Comparison of ENCODE assay signal across 36 cellular contexts in genomic region chr12:125376422-125376821, GRCh38.
"Had no signal": no experiment of that assay in that cellular context is flagged by ENCODE, and none has a peak within 500 bp of the region (broad histone marks: within the 10 kb centered on the region; RNA-seq: fewer than 3 reads in every experiment).

No MANE protein-coding gene starts in this region.

- H3K9me3 Mint-ChIP-seq: activated B cell treated with CpG ODN at 0.5 μM for 24 hours; activated CD4-positive, alpha-beta memory T cell treated with anti-CD3 and anti-CD28 coated beads for 36 hours; activated CD4-positive, alpha-beta T cell treated with anti-CD3 and anti-CD28 coated beads, Interleukin-2, amount 10 ng/mL, durations not matched to agents 24 days and 14 days; activated CD8-positive, alpha-beta T cell treated with anti-CD3 and anti-CD28 coated beads for 36 hours; activated naive CD8-positive, alpha-beta T cell treated with anti-CD3 and anti-CD28 coated beads for 36 hours; activated T-cell treated with anti-CD3 and anti-CD28 coated beads, Interleukin-2, amount 50 U/mL, for 4 hours; activated T-cell treated with anti-CD3 and anti-CD28 coated beads, Interleukin-2, amount 50 U/mL, for 72 hours; activated T-helper 1 cell treated with anti-CD3 and anti-CD28 coated beads, Interleukin-12 subunit alpha, Interleukin-12 subunit beta, Interleukin-2, Interleukin-4 antibody, amounts not matched to agents 30 ng/mL and 10 ng/mL and 1 ng/mL, durations not matched to agents 14 hours and 24 hours and 36 hours; T-helper 1 cell treated with Interleukin-12 subunit alpha and Interleukin-12 subunit beta and Interleukin-4 antibody, amounts not matched to agents 30 μg/mL and 1 μg/mL, for 36 hours; T-helper 2 cell treated with Interferon-gamma antibody and Interleukin-4, amounts not matched to agents 5 μg/mL and 100 μg/mL, for 36 hours had no signal

- DNase-seq: activated B cell treated with CpG ODN at 0.5 μM for 24 hours; activated CD4-positive, alpha-beta memory T cell treated with anti-CD3 and anti-CD28 coated beads for 36 hours; activated CD4-positive, alpha-beta T cell treated with anti-CD3 and anti-CD28 coated beads for 4 hours; activated CD4-positive, alpha-beta T cell treated with anti-CD3 and anti-CD28 coated beads, Interleukin-2, amount 10 ng/mL, durations not matched to agents 24 days and 14 days; activated CD4-positive, alpha-beta T cell treated with anti-CD3 and anti-CD28 coated beads, Interleukin-2, amount 50 U/mL, for 1 hour; activated CD4-positive, alpha-beta T cell treated with anti-CD3 and anti-CD28 coated beads, Interleukin-2, amount 50 U/mL, for 4 hours; activated CD4-positive, CD25-positive, alpha-beta regulatory T cell treated with anti-CD3 and anti-CD28 coated beads, Interleukin-2, amount 50 U/mL, for 72 hours; activated CD8-positive, alpha-beta memory T cell treated with anti-CD3 and anti-CD28 coated beads, Interleukin-2, amount 50 U/mL, for 4 hours; activated CD8-positive, alpha-beta T cell treated with anti-CD3 and anti-CD28 coated beads for 36 hours; activated effector memory CD4-positive, alpha-beta T cell treated with anti-CD3 and anti-CD28 coated beads, Interleukin-2, amount 50 U/mL, for 16 hours; activated gamma-delta T cell treated with Interleukin-2 at 50 U/mL for 16 hours; activated naive CD4-positive, alpha-beta T cell; activated naive CD4-positive, alpha-beta T cell treated with anti-CD3 and anti-CD28 coated beads for 36 hours; activated naive CD4-positive, alpha-beta T cell treated with anti-CD3 and anti-CD28 coated beads, Interleukin-2, amount 50 U/mL, for 16 hours; activated naive CD8-positive, alpha-beta T cell treated with anti-CD3 and anti-CD28 coated beads for 36 hours; activated T-cell treated with anti-CD3 and anti-CD28 coated beads for 4 hours; activated T-cell treated with anti-CD3 and anti-CD28 coated beads, Interleukin-2, amount 50 U/mL, for 1 hour; activated T-cell treated with anti-CD3 and anti-CD28 coated beads, Interleukin-2, amount 50 U/mL, for 4 hours; activated T-cell treated with anti-CD3 and anti-CD28 coated beads, Interleukin-2, amount 50 U/mL, for 72 hours; adrenal gland; amniotic stem cell; anterior cingulate cortex; central memory CD4-positive, alpha-beta T cell; cerebellar nuclear complex; T-helper 1 cell; T-helper 2 cell; T-helper 9 cell had no signal

- H3K4me1 Mint-ChIP-seq: activated B cell treated with CpG ODN at 0.5 μM for 24 hours; activated CD4-positive, alpha-beta T cell treated with anti-CD3 and anti-CD28 coated beads, Interleukin-2, amount 10 ng/mL, durations not matched to agents 24 days and 14 days; activated naive CD8-positive, alpha-beta T cell treated with anti-CD3 and anti-CD28 coated beads for 36 hours; activated T-helper 17 cell treated with anti-CD3 and anti-CD28 coated beads, Interleukin-2, amount 50 U/mL, for 72 hours had no signal

- H3K27ac ChIP-seq: adrenal gland, ascending aorta, cardiac muscle cell, VCaP had no signal

- H3K27me3 Mint-ChIP-seq: activated CD4-positive, alpha-beta T cell treated with anti-CD3 and anti-CD28 coated beads, Interleukin-2, amount 10 ng/mL, durations not matched to agents 24 days and 14 days; activated naive CD8-positive, alpha-beta T cell treated with anti-CD3 and anti-CD28 coated beads for 36 hours had no signal

- H3K4me3 Mint-ChIP-seq: activated B cell treated with CpG ODN at 0.5 μM for 24 hours; activated CD4-positive, alpha-beta memory T cell treated with anti-CD3 and anti-CD28 coated beads for 36 hours; activated CD4-positive, alpha-beta T cell treated with anti-CD3 and anti-CD28 coated beads, Interleukin-2, amount 10 ng/mL, durations not matched to agents 24 days and 14 days; activated CD8-positive, alpha-beta T cell treated with anti-CD3 and anti-CD28 coated beads for 36 hours; activated naive CD4-positive, alpha-beta T cell treated with anti-CD3 and anti-CD28 coated beads for 36 hours; activated naive CD8-positive, alpha-beta T cell treated with anti-CD3 and anti-CD28 coated beads for 36 hours; activated T-cell treated with anti-CD3 and anti-CD28 coated beads, Interleukin-2, amount 50 U/mL, for 4 hours; activated T-cell treated with anti-CD3 and anti-CD28 coated beads, Interleukin-2, amount 50 U/mL, for 72 hours; activated T-helper 1 cell treated with anti-CD3 and anti-CD28 coated beads, Interleukin-12 subunit alpha, Interleukin-12 subunit beta, Interleukin-2, Interleukin-4 antibody, amounts not matched to agents 30 ng/mL and 10 ng/mL and 1 ng/mL, durations not matched to agents 14 hours and 24 hours and 36 hours; activated T-helper 17 cell treated with anti-CD3 and anti-CD28 coated beads, Interleukin-2, amount 50 U/mL, for 72 hours; brain; T-helper 1 cell treated with Interleukin-12 subunit alpha and Interleukin-12 subunit beta and Interleukin-4 antibody, amounts not matched to agents 30 μg/mL and 1 μg/mL, for 36 hours; T-helper 2 cell treated with Interferon-gamma antibody and Interleukin-4, amounts not matched to agents 5 μg/mL and 100 μg/mL, for 36 hours had no signal

- ATAC-seq: activated CD8-positive, alpha-beta T cell treated with anti-CD3 and anti-CD28 coated beads for 36 hours; activated naive CD4-positive, alpha-beta T cell treated with anti-CD3 and anti-CD28 coated beads, Interleukin-2, amount 50 U/mL, for 72 hours; activated T-cell treated with anti-CD3 and anti-CD28 coated beads, Interleukin-2, amount 50 U/mL, for 4 hours; activated T-cell treated with anti-CD3 and anti-CD28 coated beads, Interleukin-2, amount 50 U/mL, for 72 hours; activated T-helper 17 cell treated with anti-CD3 and anti-CD28 coated beads, Interleukin-2, amount 50 U/mL, for 72 hours had no signal

- H3K27ac Mint-ChIP-seq: activated B cell treated with CpG ODN at 0.5 μM for 24 hours; activated CD4-positive, alpha-beta memory T cell treated with anti-CD3 and anti-CD28 coated beads for 36 hours; activated CD4-positive, alpha-beta T cell treated with anti-CD3 and anti-CD28 coated beads, Interleukin-2, amount 10 ng/mL, durations not matched to agents 24 days and 14 days; activated CD8-positive, alpha-beta T cell treated with anti-CD3 and anti-CD28 coated beads for 36 hours; activated naive CD4-positive, alpha-beta T cell treated with anti-CD3 and anti-CD28 coated beads for 36 hours; activated naive CD4-positive, alpha-beta T cell treated with anti-CD3 and anti-CD28 coated beads, Interleukin-2, amount 50 U/mL, for 72 hours; activated naive CD8-positive, alpha-beta T cell treated with anti-CD3 and anti-CD28 coated beads for 36 hours; activated T-cell treated with anti-CD3 and anti-CD28 coated beads, Interleukin-2, amount 50 U/mL, for 72 hours; activated T-helper 1 cell treated with anti-CD3 and anti-CD28 coated beads, Interleukin-12 subunit alpha, Interleukin-12 subunit beta, Interleukin-2, Interleukin-4 antibody, amounts not matched to agents 30 ng/mL and 10 ng/mL and 1 ng/mL, durations not matched to agents 14 hours and 24 hours and 36 hours; activated T-helper 17 cell treated with anti-CD3 and anti-CD28 coated beads, Interleukin-2, amount 50 U/mL, for 72 hours; T-helper 1 cell treated with Interleukin-12 subunit alpha and Interleukin-12 subunit beta and Interleukin-4 antibody, amounts not matched to agents 30 μg/mL and 1 μg/mL, for 36 hours; T-helper 2 cell treated with Interferon-gamma antibody and Interleukin-4, amounts not matched to agents 5 μg/mL and 100 μg/mL, for 36 hours had no signal

- H3K36me3 Mint-ChIP-seq: activated CD4-positive, alpha-beta memory T cell treated with anti-CD3 and anti-CD28 coated beads for 36 hours; activated naive CD4-positive, alpha-beta T cell treated with anti-CD3 and anti-CD28 coated beads, Interleukin-2, amount 50 U/mL, for 72 hours; activated naive CD8-positive, alpha-beta T cell treated with anti-CD3 and anti-CD28 coated beads for 36 hours; brain had no signal
